21 cellular contexts compared by ENCODE assay signal in the genomic region with DNA sequence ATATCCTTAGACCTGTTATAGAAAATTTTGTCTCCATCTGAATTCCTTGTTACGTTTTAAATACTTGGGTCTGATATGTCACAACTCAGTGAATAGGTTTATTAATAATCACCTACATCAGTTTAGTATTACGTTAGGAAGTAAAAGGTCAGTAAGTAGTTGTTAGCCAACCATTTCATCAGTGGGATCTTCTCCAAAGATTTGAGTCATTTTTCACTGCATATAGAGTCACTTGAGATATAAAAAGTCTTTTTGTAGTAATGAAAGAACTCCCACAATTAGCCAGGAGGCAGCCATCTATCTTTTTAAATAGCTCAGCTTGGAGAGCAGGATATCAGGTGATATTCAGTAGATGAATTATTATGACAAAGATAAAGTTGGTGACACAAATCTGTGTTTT.
DNase-seq lines count a peak whose midpoint lies in the region; ATAC-seq and TF ChIP-seq lines count a peak whose summit lies in the region.
"Had no signal": no experiment of that assay in that cellular context is flagged by ENCODE, and none has a peak within 500 bp of the region (broad histone marks: within the 10 kb centered on the region; RNA-seq: fewer than 3 reads in every experiment).

No MANE protein-coding gene starts in this region.

- H3K27me3 ChIP-seq in psoas muscle (ENCODE audit: insufficient read depth in 3 of 3, low read length in 2 of 3) = no peaks in the 10 kb centered on the region
- H3K27me3 ChIP-seq in HAP-1 (ENCODE audit: low read depth) = no peaks in the 10 kb centered on the region
- H3K27me3 ChIP-seq: BLaER1 had no signal

- TF ChIP-seq CTCF in fibroblast of mammary gland (conservative IDR thresholded peaks at IDR 0.05; ENCODE audit: control insufficient read depth, insufficient read depth, low read depth, low read length) = no peak
- TF ChIP-seq CTCF in psoas muscle (IDR thresholded peaks at IDR 0.05) = no peak
- no peak for TF ChIP-seq CTCF in natural killer cell (IDR thresholded peaks at IDR 0.05)

- H3K4me3 ChIP-seq in fibroblast of mammary gland (ENCODE audit: control insufficient read depth, low read depth, low read length) = no peak overlapping the region
- no peak overlapping the region for H3K4me3 ChIP-seq in psoas muscle
- H3K4me3 ChIP-seq in HAP-1 = no peak overlapping the region
- H3K4me3 ChIP-seq: BLaER1, GM12878 had no signal

- H3K4me3 Mint-ChIP-seq in natural killer cell = no peak overlapping the region
- H3K4me3 Mint-ChIP-seq: B cell; CD4-positive, CD25-positive, alpha-beta regulatory T cell; CD8-positive, alpha-beta T cell; HFFc6 had no signal

- H3K36me3 Mint-ChIP-seq in natural killer cell = no peaks in the 10 kb centered on the region
- H3K36me3 Mint-ChIP-seq: CD4-positive, CD25-positive, alpha-beta regulatory T cell; CD8-positive, alpha-beta T cell had no signal

- no peak overlapping the region for H3K27ac ChIP-seq in psoas muscle
- H3K27ac ChIP-seq: 22Rv1, BLaER1, C4-2B had no signal

- peaks cover 0 to 3% of the 10 kb centered on the region in 2 donors for H3K9me3 Mint-ChIP-seq in natural killer cell
- H3K9me3 Mint-ChIP-seq: CD8-positive, alpha-beta T cell; HFFc6 had no signal

- in situ Hi-C loops in HAP-1 (cut with MboI; ENCODE audit: low sequenced_read_pairs) = no loop called here

- no peaks in the 10 kb centered on the region for H3K4me1 ChIP-seq in psoas muscle
- peaks cover 2% of the 10 kb centered on the region; the same call in 1 of the 2 replicates for H3K4me1 ChIP-seq in HAP-1

- H3K27ac Mint-ChIP-seq in natural killer cell = no peak overlapping the region
- H3K27ac Mint-ChIP-seq: B cell; CD4-positive, CD25-positive, alpha-beta regulatory T cell; CD8-positive, alpha-beta T cell; HFFc6 had no signal

- no peaks in the 10 kb centered on the region for H3K9me3 ChIP-seq in psoas muscle
- H3K9me3 ChIP-seq in HAP-1 = no peaks in the 10 kb centered on the region
- H3K9me3 ChIP-seq: BLaER1 had no signal

- H3K36me3 ChIP-seq in psoas muscle (ENCODE audit: insufficient read depth in 1 of 2, low read depth in 1 of 2) (no peaks in the 10 kb centered on the region), HAP-1 (replicated peaks) (no peaks in the 10 kb centered on the region)
- H3K36me3 ChIP-seq: BLaER1 had no signal

- ATAC-seq in psoas muscle = peak; percentile 61 to 91 (median 78)
- ATAC-seq in GM18909 (IDR thresholded peaks at IDR 0.05; ENCODE audit: poor library complexity, unreplicated experiment) = no peak
- ATAC-seq in natural killer cell = no peak
- no peak for ATAC-seq in GM21528 (IDR thresholded peaks at IDR 0.05; ENCODE audit: low FRiP score, unreplicated experiment)
- ATAC-seq: CD8-positive, alpha-beta T cell; GM12878 had no signal

- DNase-seq in COLO829 (ENCODE audit: low spot score) = peak; percentile 47
- DNase-seq in fibroblast of mammary gland (ENCODE audit: low read depth) = peak; percentile 21
- peak; percentile 41 for DNase-seq in kidney glomerular epithelial cell (lab: John Stamatoyannopoulos, UW)
- no peak for DNase-seq in psoas muscle
- DNase-seq in HAP-1 (ENCODE audit: low spot score in 2 of 2) = no peak
- no peak for DNase-seq in natural killer cell
- DNase-seq: CD4-positive, CD25-positive, alpha-beta regulatory T cell; CD8-positive, alpha-beta T cell; DMS 273 treated with DMSO at 0.1 percent for 48 hours; DMS79; EL; GDM1; H7; HFFc6 had no signal

- intact Hi-C loops in psoas muscle (cut with DNase I) = no loop called here
- intact Hi-C loops in natural killer cell (cut with micrococcal nuclease) = no loop called here

- H3K27me3 Mint-ChIP-seq in natural killer cell (ENCODE audit: low read depth in 2 of 2) = no peaks in the 10 kb centered on the region
- H3K27me3 Mint-ChIP-seq: B cell had no signal

- WGBS in psoas muscle, 3 donors = 22 to 44% (median 30%) methylated on average over 2 of the region's 2 CpGs

- H3K4me1 Mint-ChIP-seq in natural killer cell = no peaks in the 10 kb centered on the region
- H3K4me1 Mint-ChIP-seq: B cell; CD4-positive, CD25-positive, alpha-beta regulatory T cell had no signal

Comparison
In these comparisons a context has a peak if more than half of its experiments do, and no peak if none do; other contexts are left out.
1. DNase-seq: peak in COLO829 (single experiment), fibroblast of mammary gland (single experiment) and kidney glomerular epithelial cell (single experiment); none in psoas muscle (0 of 2), HAP-1 (0 of 2) and natural killer cell (single experiment).
2. ATAC-seq: peak in psoas muscle (4 of 4); none in GM18909 (single experiment), natural killer cell (0 of 3) and GM21528 (single experiment).